Comparison of ENCODE assay signal across 12 cellular contexts in genomic region chr14:102601378-102601925, GRCh38.
"Had no signal": no experiment of that assay in that cellular context is flagged by ENCODE, and none has a peak within 500 bp of the region (broad histone marks: within the 10 kb centered on the region; RNA-seq: fewer than 3 reads in every experiment).

No MANE protein-coding gene starts in this region.

- H3K27ac Mint-ChIP-seq: activated naive CD8-positive, alpha-beta T cell treated with anti-CD3 and anti-CD28 coated beads, Interleukin-2, amount 10 ng/mL, durations not matched to agents 7 days and 5 days; memory B cell; nephron; stimulated activated naive CD8-positive, alpha-beta T cell treated with anti-CD3 and anti-CD28 coated beads, Interleukin-15, amount 100 ng/mL, for 72 hours had no signal

- DNase-seq: activated gamma-delta T cell; activated naive CD8-positive, alpha-beta T cell treated with anti-CD3 and anti-CD28 coated beads, Interleukin-2, amount 10 ng/mL, durations not matched to agents 7 days and 5 days; foreskin keratinocyte; stimulated activated CD4-positive, alpha-beta T cell treated with anti-CD3 and anti-CD28 coated beads, Interleukin-4, amount 100 ng/mL, for 4 hours; stimulated activated naive CD8-positive, alpha-beta T cell treated with anti-CD3 and anti-CD28 coated beads, Interleukin-15, amount 100 ng/mL, for 72 hours had no signal

- H3K4me3 Mint-ChIP-seq: activated naive CD8-positive, alpha-beta T cell treated with anti-CD3 and anti-CD28 coated beads, Interleukin-2, amount 10 ng/mL, durations not matched to agents 7 days and 5 days; memory B cell; nephron; stimulated activated naive CD8-positive, alpha-beta T cell treated with anti-CD3 and anti-CD28 coated beads, Interleukin-15, amount 100 ng/mL, for 72 hours had no signal

- H3K9me3 Mint-ChIP-seq: activated naive CD8-positive, alpha-beta T cell treated with anti-CD3 and anti-CD28 coated beads, Interleukin-2, amount 10 ng/mL, durations not matched to agents 7 days and 5 days; memory B cell; nephron; stimulated activated naive CD8-positive, alpha-beta T cell treated with anti-CD3 and anti-CD28 coated beads, Interleukin-15, amount 100 ng/mL, for 72 hours had no signal

- H3K27me3 Mint-ChIP-seq: activated naive CD8-positive, alpha-beta T cell treated with anti-CD3 and anti-CD28 coated beads, Interleukin-2, amount 10 ng/mL, durations not matched to agents 7 days and 5 days; memory B cell; stimulated activated naive CD8-positive, alpha-beta T cell treated with anti-CD3 and anti-CD28 coated beads, Interleukin-15, amount 100 ng/mL, for 72 hours had no signal

- H3K4me1 ChIP-seq: ascending aorta had no signal

- H3K27me3 ChIP-seq: ascending aorta, dorsolateral prefrontal cortex, foreskin keratinocyte, vagina had no signal

- ATAC-seq: activated CD4-positive, CD25-positive, alpha-beta regulatory T cell treated with anti-CD3 and anti-CD28 coated beads, Interleukin-2, amount 50 U/mL, for 24 hours; foreskin keratinocyte; stimulated activated naive CD8-positive, alpha-beta T cell treated with anti-CD3 and anti-CD28 coated beads, Interleukin-15, amount 100 ng/mL, for 72 hours had no signal

- H3K27ac ChIP-seq: ascending aorta, dorsolateral prefrontal cortex, foreskin keratinocyte, thoracic aorta, vagina had no signal

- H3K4me3 ChIP-seq: ascending aorta, dorsolateral prefrontal cortex, thoracic aorta, vagina had no signal

- H3K36me3 ChIP-seq: ascending aorta, thoracic aorta had no signal

- H3K9me3 ChIP-seq: ascending aorta, thoracic aorta, vagina had no signal
